ENCODE assay signal across 2 cellular contexts in genomic region chr10:31011017-31011659, GRCh38.
TF ChIP-seq lines count a peak whose summit lies in the region.

No MANE protein-coding gene starts in this region.

TF ChIP-seq in A549, 52 proteins besides CTCF, POLR2A, EP300 and RAD21 (continued from another document):
- TF ChIP-seq USF2 (IDR thresholded peaks at IDR 0.05) (no peak), EHF (CRISPR knock-in tag; IDR thresholded peaks at IDR 0.05) (no peak), HOXA7 (CRISPR knock-in tag; IDR thresholded peaks at IDR 0.05) (no peak), NPAS2 (CRISPR knock-in tag; IDR thresholded peaks at IDR 0.05; ENCODE audit: borderline replicate concordance) (no peak), ZSCAN20 (CRISPR knock-in tag; IDR thresholded peaks at IDR 0.05) (no peak), FOSB (CRISPR knock-in tag; IDR thresholded peaks at IDR 0.05) (no peak), KDM1A (IDR thresholded peaks at IDR 0.05; ENCODE audit: low read depth) (no peak), ATOH8 (CRISPR knock-in tag; IDR thresholded peaks at IDR 0.05; ENCODE audit: low read depth) (no peak), ZC3H11A (IDR thresholded peaks at IDR 0.05) (no peak), RARB (CRISPR knock-in tag; IDR thresholded peaks at IDR 0.05) (no peak), HDAC2 (IDR thresholded peaks at IDR 0.05) (no peak), NFE2L2 (conservative IDR thresholded peaks at IDR 0.05; ENCODE audit: low read length) (no peak), JUN (IDR thresholded peaks at IDR 0.05) (no peak)

TF ChIP-seq in SK-N-SH, 30 proteins besides CTCF, POLR2A, EP300 and RAD21 (continued from another document):
- TF ChIP-seq IRF3 (IDR thresholded peaks at IDR 0.05; ENCODE audit: low read depth, low read length) (no peak), YY1 (IDR thresholded peaks at IDR 0.05; ENCODE audit: low read depth) (no peak), GATA2 (CRISPR knock-in tag; IDR thresholded peaks at IDR 0.05) (no peak)
